ENCODE assay signal across 8 cellular contexts in the genomic region with DNA sequence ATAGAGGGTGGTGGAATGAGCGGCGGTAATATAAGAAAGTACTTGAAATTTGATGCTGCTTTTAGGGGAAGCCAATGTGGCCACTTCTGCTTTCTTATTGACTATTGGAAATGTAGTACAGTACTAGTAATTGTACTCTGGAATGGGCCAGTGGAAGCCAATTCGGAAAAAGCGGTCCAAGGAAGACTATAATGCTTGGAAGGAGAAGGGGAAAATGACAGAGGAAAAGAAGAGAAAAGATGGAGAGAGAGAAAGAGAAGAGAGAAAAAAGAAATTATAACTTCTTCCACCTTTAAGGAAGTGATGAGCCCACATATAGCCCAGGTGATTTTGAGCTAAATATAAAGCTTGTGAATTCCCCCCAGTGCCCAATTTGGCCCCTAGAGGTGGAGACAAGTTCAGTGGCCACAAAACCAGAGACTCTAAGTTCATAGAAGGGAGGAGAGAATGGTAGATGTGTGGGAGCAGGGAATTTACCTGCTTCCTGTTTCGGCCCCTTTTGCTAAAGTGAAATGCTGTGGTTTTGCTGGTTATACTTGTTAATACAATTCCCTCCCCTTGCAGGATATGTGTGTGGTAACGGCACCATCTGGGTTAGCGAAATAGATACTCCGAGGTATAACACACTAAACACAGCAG. TPM values are rescaled to one million over a fixed set of nuclear protein-coding genes. Genes with fewer than 3 reads are reported as not detected.
DNase-seq lines count a peak whose midpoint lies in the region; ATAC-seq lines count a peak whose summit lies in the region.

No MANE protein-coding gene starts in this region.

- H3K9me3 Mint-ChIP-seq in activated CD4-positive, alpha-beta T cell treated with anti-CD3 and anti-CD28 coated beads, Interleukin-2, amount 10 ng/mL, durations not matched to agents 7 days and 5 days: no peaks in the 10 kb centered on the region
- H3K9me3 Mint-ChIP-seq in stimulated activated memory B cell treated with anti-CD40 and anti-IgM and Interleukin-4, amounts not matched to agents 10 μg/mL and 1 μg/mL and 100 μg/mL, for 72 hours: no peaks in the 10 kb centered on the region

- DNase-seq in activated CD8-positive, alpha-beta memory T cell treated with anti-CD3 and anti-CD28 coated beads, Interleukin-2, amount 50 U/mL, for 24 hours (ENCODE audit: extremely low read depth): peak; percentile 33
- DNase-seq in activated CD8-positive, alpha-beta memory T cell treated with anti-CD3 and anti-CD28 coated beads for 24 hours: no peak
- DNase-seq in activated CD4-positive, alpha-beta T cell treated with anti-CD3 and anti-CD28 coated beads, Interleukin-2, amount 10 ng/mL, durations not matched to agents 7 days and 5 days: peak; percentile 57
- DNase-seq in hippocampal formation (lab: John Stamatoyannopoulos, UW) (no peak), substantia nigra (lab: John Stamatoyannopoulos, UW) (no peak), NCI-H82 (lab: John Stamatoyannopoulos, UW) (no peak)

- POLR2A ChIA-PET in activated CD4-positive, alpha-beta T cell treated with anti-CD3 and anti-CD28 coated beads, Interleukin-2, amount 10 ng/mL, durations not matched to agents 7 days and 5 days (lab: Charles Lee): interaction anchor here (1.6 kb wide), 1 partner anchor 36 kb away, joined by 7 read pairs; a partner anchor contains a TSS

- peaks cover 8% of the 10 kb centered on the region for H3K36me3 Mint-ChIP-seq in activated CD4-positive, alpha-beta T cell treated with anti-CD3 and anti-CD28 coated beads, Interleukin-2, amount 10 ng/mL, durations not matched to agents 7 days and 5 days (ENCODE audit: low read depth)
- no peaks in the 10 kb centered on the region for H3K36me3 Mint-ChIP-seq in stimulated activated memory B cell treated with anti-CD40 and anti-IgM and Interleukin-4, amounts not matched to agents 10 μg/mL and 1 μg/mL and 100 μg/mL, for 72 hours

- H3K4me1 Mint-ChIP-seq in activated CD4-positive, alpha-beta T cell treated with anti-CD3 and anti-CD28 coated beads, Interleukin-2, amount 10 ng/mL, durations not matched to agents 7 days and 5 days: peaks cover 76% of the 10 kb centered on the region
- H3K4me1 Mint-ChIP-seq in stimulated activated memory B cell treated with anti-CD40 and anti-IgM and Interleukin-4, amounts not matched to agents 10 μg/mL and 1 μg/mL and 100 μg/mL, for 72 hours: peaks cover 70% of the 10 kb centered on the region

- CTCF ChIA-PET in activated CD4-positive, alpha-beta T cell treated with anti-CD3 and anti-CD28 coated beads, Interleukin-2, amount 10 ng/mL, durations not matched to agents 7 days and 5 days (lab: Charles Lee): interaction anchor here (1.1 to 1.9 kb wide), 5 partner anchors 13 to 66 kb away, joined by 3 to 4 read pairs (median 3); no protein-coding TSS in a partner anchor

- H3K27me3 Mint-ChIP-seq in activated CD4-positive, alpha-beta T cell treated with anti-CD3 and anti-CD28 coated beads, Interleukin-2, amount 10 ng/mL, durations not matched to agents 7 days and 5 days: no peaks in the 10 kb centered on the region
- H3K27me3 Mint-ChIP-seq in stimulated activated memory B cell treated with anti-CD40 and anti-IgM and Interleukin-4, amounts not matched to agents 10 μg/mL and 1 μg/mL and 100 μg/mL, for 72 hours: no peaks in the 10 kb centered on the region

- H3K27ac ChIP-seq in substantia nigra (ENCODE audit: low read depth, low read length, poor library complexity, severe bottlenecking): no peak overlapping the region

- H3K27ac Mint-ChIP-seq in activated CD4-positive, alpha-beta T cell treated with anti-CD3 and anti-CD28 coated beads, Interleukin-2, amount 10 ng/mL, durations not matched to agents 7 days and 5 days: peak overlapping the region; percentile 92
- H3K27ac Mint-ChIP-seq in stimulated activated memory B cell treated with anti-CD40 and anti-IgM and Interleukin-4, amounts not matched to agents 10 μg/mL and 1 μg/mL and 100 μg/mL, for 72 hours: peak overlapping the region; percentile 84

- H3K4me3 Mint-ChIP-seq in activated CD4-positive, alpha-beta T cell treated with anti-CD3 and anti-CD28 coated beads, Interleukin-2, amount 10 ng/mL, durations not matched to agents 7 days and 5 days: peak overlapping the region; percentile 48
- H3K4me3 Mint-ChIP-seq in stimulated activated memory B cell treated with anti-CD40 and anti-IgM and Interleukin-4, amounts not matched to agents 10 μg/mL and 1 μg/mL and 100 μg/mL, for 72 hours: peak overlapping the region; percentile 61

- peak; percentile 57 for ATAC-seq in HG03135 (IDR thresholded peaks at IDR 0.05; ENCODE audit: unreplicated experiment)
- peak; percentile 88 for ATAC-seq in stimulated activated memory B cell treated with anti-CD40 and anti-IgM and Interleukin-4, amounts not matched to agents 10 μg/mL and 1 μg/mL and 100 μg/mL, for 72 hours

RNA-seq across cellular contexts. Expression of a gene that starts 35.7 kb away (rescaled TPM):
- 10 to 100 TPM; 11.3 to 12.3 TPM for total RNA-seq in activated CD4-positive, alpha-beta T cell treated with anti-CD3 and anti-CD28 coated beads, Interleukin-2, amount 10 ng/mL, durations not matched to agents 7 days and 5 days

Comparison
In these comparisons a context has a peak if more than half of its experiments do, and no peak if none do; other contexts are left out.
1. DNase-seq: peak in activated CD8-positive, alpha-beta memory T cell treated with anti-CD3 and anti-CD28 coated beads, Interleukin-2, amount 50 U/mL, for 24 hours (single experiment) and activated CD4-positive, alpha-beta T cell treated with anti-CD3 and anti-CD28 coated beads, Interleukin-2, amount 10 ng/mL, durations not matched to agents 7 days and 5 days (single experiment); none in activated CD8-positive, alpha-beta memory T cell treated with anti-CD3 and anti-CD28 coated beads for 24 hours (single experiment), hippocampal formation (0 of 2), substantia nigra (0 of 49) and NCI-H82 (single experiment).